In the genomic region with DNA sequence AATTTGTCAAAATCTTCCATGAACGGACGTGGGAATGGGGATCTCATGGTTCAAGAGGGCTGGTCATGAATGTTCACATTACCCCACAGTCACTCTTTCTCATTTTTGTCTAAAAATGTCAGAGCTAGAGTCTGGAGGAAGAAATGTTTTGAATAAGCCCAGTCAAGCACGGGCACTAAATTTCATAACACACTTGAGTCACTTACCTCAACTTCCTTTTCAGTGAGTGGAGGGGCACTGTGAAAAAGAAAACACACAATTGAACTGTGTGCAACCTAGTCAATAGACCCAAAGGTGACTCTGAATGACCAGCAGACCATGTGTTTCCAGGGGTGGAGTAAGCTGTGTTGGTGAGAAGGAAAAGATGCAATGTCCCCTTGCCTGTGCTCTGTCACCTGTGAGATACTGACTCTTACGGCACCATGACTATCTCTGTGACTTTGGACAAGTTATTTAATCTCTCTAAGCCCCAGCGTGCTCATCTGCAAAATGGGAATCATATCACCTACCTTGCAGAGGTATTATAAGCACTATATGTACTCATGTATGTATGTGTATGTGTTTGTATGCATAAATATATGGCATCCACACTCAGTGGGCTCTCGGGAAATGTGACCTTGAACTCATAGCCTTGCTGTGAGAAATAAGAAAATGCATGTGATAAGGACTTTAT, we compare ENCODE assay signal across 8 cellular contexts. TPM values are rescaled to one million over a fixed set of nuclear protein-coding genes. Genes with fewer than 3 reads are reported as not detected.
DNase-seq lines count a peak whose midpoint lies in the region; ATAC-seq, FAIRE-seq and TF ChIP-seq lines count a peak whose summit lies in the region.

No MANE protein-coding gene starts in this region.

- H3K4me3 ChIP-seq in colonic mucosa (no peak overlapping the region), neural progenitor cell (no peak overlapping the region)

- H3K9me3 ChIP-seq in colonic mucosa: no peaks in the 10 kb centered on the region
- H3K9me3 ChIP-seq in neural progenitor cell (ENCODE audit: low read depth): no peaks in the 10 kb centered on the region

- H3K27ac ChIP-seq in colonic mucosa (peak overlapping the region; percentile 53), neural progenitor cell (no peak overlapping the region)

- peak; percentile 33 for FAIRE-seq in GM18507 (lab: Jason Lieb, UNC)

- H3K4me3 Mint-ChIP-seq in neural progenitor cell (no peak overlapping the region), glutamatergic neuron (ENCODE audit: unreplicated experiment) (no peak overlapping the region)

- no peak for TF ChIP-seq CTCF in colonic mucosa (IDR thresholded peaks at IDR 0.05)
- no peak for TF ChIP-seq CTCF in neural progenitor cell (IDR thresholded peaks at IDR 0.05)
- no peak for TF ChIP-seq CTCF in glutamatergic neuron (IDR thresholded peaks at IDR 0.05; ENCODE audit: partially characterized antibody, unreplicated experiment)

- H3K36me3 Mint-ChIP-seq in neural progenitor cell (no peaks in the 10 kb centered on the region), glutamatergic neuron (ENCODE audit: unreplicated experiment) (no peaks in the 10 kb centered on the region)

- H3K36me3 ChIP-seq in colonic mucosa (no peaks in the 10 kb centered on the region), neural progenitor cell (no peaks in the 10 kb centered on the region)

- no peaks in the 10 kb centered on the region for H3F3A ChIP-seq in neural progenitor cell (ENCODE audit: low read depth)

- no peaks in the 10 kb centered on the region for H3K79me2 ChIP-seq in neural progenitor cell (ENCODE audit: low read depth)

- H3K27me3 ChIP-seq in colonic mucosa (no peaks in the 10 kb centered on the region), neural progenitor cell (no peaks in the 10 kb centered on the region)

- H3K9me3 Mint-ChIP-seq in neural progenitor cell (peaks cover 3% of the 10 kb centered on the region), glutamatergic neuron (ENCODE audit: unreplicated experiment) (peaks cover 2% of the 10 kb centered on the region)

- H3K4me2 ChIP-seq in neural progenitor cell: peak overlapping the region; percentile 20

- no peak for DNase-seq in GM18507 (ENCODE audit: extremely low spot score, insufficient read length, low read depth)
- DNase-seq in colonic mucosa: peak; percentile 12
- no peak for DNase-seq in neural progenitor cell (ENCODE audit: low spot score)
- DNase-seq in D341Med (ENCODE audit: low spot score): no peak
- no peak for DNase-seq in NCI-H446 treated with DMSO at 0.1 percent for 48 hours (lab: John Stamatoyannopoulos, UW)
- DNase-seq in iPS-NIHi7 (ENCODE audit: extremely low spot score): no peak
- DNase-seq in glutamatergic neuron: no peak

- H3K9ac ChIP-seq in colonic mucosa (ENCODE audit: low read depth in 2 of 2, low read length in 2 of 2) (no peak overlapping the region), neural progenitor cell (no peak overlapping the region)

- H3K27me3 Mint-ChIP-seq in neural progenitor cell (ENCODE audit: insufficient read depth, low read depth) (no peaks in the 10 kb centered on the region), glutamatergic neuron (ENCODE audit: unreplicated experiment) (peaks cover under 1% of the 10 kb centered on the region)

- no peak overlapping the region for H2AFZ ChIP-seq in neural progenitor cell (replicated peaks)

- H4K20me1 ChIP-seq in neural progenitor cell (ENCODE audit: low read depth): no peaks in the 10 kb centered on the region

- peak; percentile 65 for ATAC-seq in HG03442 (IDR thresholded peaks at IDR 0.05; ENCODE audit: unreplicated experiment)

- H3K4me1 Mint-ChIP-seq in neural progenitor cell: peaks cover 26% of the 10 kb centered on the region
- peaks cover 5% of the 10 kb centered on the region for H3K4me1 Mint-ChIP-seq in glutamatergic neuron (ENCODE audit: low read depth, unreplicated experiment)

- peak overlapping the region; percentile 75 for H3K27ac Mint-ChIP-seq in neural progenitor cell
- H3K27ac Mint-ChIP-seq in glutamatergic neuron (ENCODE audit: unreplicated experiment): no peak overlapping the region

- intact Hi-C loops in colonic mucosa (cut with DNase I): no loop called here

- H3K4me1 ChIP-seq in colonic mucosa: no peaks in the 10 kb centered on the region
- peaks cover 8% of the 10 kb centered on the region for H3K4me1 ChIP-seq in neural progenitor cell

RNA-seq across cellular contexts. Expression of a gene that starts 38.2 kb away (rescaled TPM):
- total RNA-seq in colonic mucosa (10 to 100 TPM; 10.3 to 29.3 TPM), neural progenitor cell (ENCODE audit: low replicate concordance) (0.51 TPM in 1 of 2 replicates, not detected in the other), glutamatergic neuron (ENCODE audit: unreplicated experiment) (not detected)
